Comparison of ENCODE assay signal across 8 cellular contexts in the genomic region with DNA sequence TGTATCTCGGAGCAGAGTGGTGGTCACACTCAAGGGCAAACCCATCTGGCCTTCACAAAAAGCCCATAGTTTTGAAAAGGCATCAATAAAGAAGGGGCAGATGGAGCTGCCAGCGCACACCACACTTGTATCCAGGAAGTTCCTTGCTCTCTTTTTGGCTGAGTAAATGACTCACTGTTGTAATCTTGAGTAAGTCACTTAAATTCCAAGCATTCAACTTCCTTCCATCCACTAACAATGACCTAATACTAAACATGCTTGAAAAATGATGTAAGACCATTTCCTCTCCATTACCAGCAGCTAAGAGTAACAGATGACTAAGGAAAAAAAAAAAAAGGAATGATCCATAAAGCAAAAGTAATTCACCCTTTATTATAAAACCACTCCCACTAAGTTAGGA. TPM values are rescaled to one million over a fixed set of nuclear protein-coding genes. Genes with fewer than 3 reads are reported as not detected.
DNase-seq lines count a peak whose midpoint lies in the region; ATAC-seq, FAIRE-seq and TF ChIP-seq lines count a peak whose summit lies in the region.

No MANE protein-coding gene starts in this region.

- POLR2A ChIA-PET in A549 (lab: Yijun Ruan, JAX) (interaction anchor here (0.6 to 2.5 kb wide), 8 partner anchors 9 to 197 kb away, joined by 3 to 56 read pairs (median 3); partner anchors contain the start of gene USP53), MCF 10A (lab: Yijun Ruan, JAX) (interaction anchor here (0.6 to 2.7 kb wide), 14 partner anchors 9 to 351 kb away, joined by 3 to 82 read pairs (median 8); partner anchors contain the start of gene USP53)

- H3K36me3 Mint-ChIP-seq in MCF 10A (ENCODE audit: insufficient read depth, unreplicated experiment), result no peaks in the 10 kb centered on the region

- TF ChIP-seq CTCF in A549 (IDR thresholded peaks at IDR 0.05) (no peak), MCF 10A (IDR thresholded peaks at IDR 0.05; ENCODE audit: unreplicated experiment) (no peak)

- H3K4me1 Mint-ChIP-seq in MCF 10A (ENCODE audit: insufficient read depth, unreplicated experiment), result peaks cover 35% of the 10 kb centered on the region

- intact Hi-C loops in MCF 10A (cut with micrococcal nuclease), result loop anchor here (1.0 to 10.0 kb wide), 3 partner anchors 10 to 118 kb away; partner anchors contain the start of gene USP53

- ATAC-seq in A549 (peak; percentile 97 to 99), GM19463 (IDR thresholded peaks at IDR 0.05; ENCODE audit: unreplicated experiment) (no peak), HG03108 (IDR thresholded peaks at IDR 0.05; ENCODE audit: unreplicated experiment) (no peak)

- peak overlapping the region; percentile 91 to 99 for H3K27ac ChIP-seq in A549

- peak; percentile 69 to 96 for DNase-seq in A549 (ENCODE audit: low read depth in 1 of 2, low spot score in 1 of 2)
- peak; percentile 86 to 92 for DNase-seq in Kasumi-1 (lab: John Stamatoyannopoulos, UW)
- DNase-seq in MCF 10A (ENCODE audit: unreplicated experiment), result peak; percentile 93
- DNase-seq in kidney glomerular epithelial cell (lab: John Stamatoyannopoulos, UW), result peak; percentile 99
- no peak for DNase-seq in central memory CD4-positive, alpha-beta T cell
- no peak for DNase-seq in NCI-H2171 (lab: John Stamatoyannopoulos, UW)

- peak; percentile 66 to 85; a peak in 4 of 5 replicates for TF ChIP-seq EP300 in A549 (IDR thresholded peaks at IDR 0.05)

- peaks cover 64% of the 10 kb centered on the region for H3K4me1 ChIP-seq in A549

- WGBS in A549 (ENCODE audit: missing lambda C conversion rate), result 0% methylated on average over 2 of the region's 2 CpGs

- TF ChIP-seq POLR2A in A549 (IDR thresholded peaks at IDR 0.05; ENCODE audit: low read length), result no peak

- H3K27ac Mint-ChIP-seq in MCF 10A (ENCODE audit: low read depth, unreplicated experiment), result peak overlapping the region; percentile 89

- H3K9me3 ChIP-seq in A549, result 0 out of 3 replicates have a peak, but pooled peaks cover 3% of the 10 kb centered on the region

- FAIRE-seq in A549 (lab: Jason Lieb, UNC), result peak; percentile 98

- H3K4me3 Mint-ChIP-seq in MCF 10A (ENCODE audit: unreplicated experiment), result peak overlapping the region; percentile 43

- CTCF ChIA-PET in A549 (lab: Yijun Ruan, JAX) (interaction anchor here (1.0 to 2.3 kb wide), 5 partner anchors 9 to 110 kb away, joined by 4 to 10 read pairs (median 4); no protein-coding TSS in a partner anchor), MCF 10A (lab: Yijun Ruan, JAX) (interaction anchor here (0.6 to 1.3 kb wide), 12 partner anchors 12 to 134 kb away, joined by 3 to 10 read pairs (median 4); partner anchors contain the start of gene MYOZ2)

- peak overlapping the region; percentile 90 for H3K4me2 ChIP-seq in A549

- TF ChIP-seq RAD21 in A549 (conservative IDR thresholded peaks at IDR 0.05 in 1 of 2, IDR thresholded peaks at IDR 0.05 in 1 of 2), result no peak

- no peak overlapping the region for H3K4me3 ChIP-seq in A549

- no TSS peak for BruUV-seq in MCF 10A (replicated peaks; lab: Mats Ljungman, UMichigan)

- no peaks in the 10 kb centered on the region for H3K27me3 Mint-ChIP-seq in MCF 10A (ENCODE audit: insufficient read depth, unreplicated experiment)

- no peaks in the 10 kb centered on the region for H3K9me3 Mint-ChIP-seq in MCF 10A (ENCODE audit: unreplicated experiment)

TF ChIP-seq in A549, 52 proteins besides CTCF, POLR2A, EP300 and RAD21:
- TF ChIP-seq CEBPB (IDR thresholded peaks at IDR 0.05) (peak; percentile 81 to 91), BHLHE40 (IDR thresholded peaks at IDR 0.05; ENCODE audit: low read depth, low read length) (no peak), GATA3 (IDR thresholded peaks at IDR 0.05; ENCODE audit: borderline replicate concordance) (peak; percentile 82), EHF (CRISPR knock-in tag; IDR thresholded peaks at IDR 0.05) (peak; percentile 27; the same call in 1 of the 2 replicates), TFCP2L1 (CRISPR knock-in tag; IDR thresholded peaks at IDR 0.05) (no peak), JUN (IDR thresholded peaks at IDR 0.05) (peak; percentile 74 to 93), NR3C1 (IDR thresholded peaks at IDR 0.05) (no peak), RFX5 (IDR thresholded peaks at IDR 0.05) (peak; percentile 62; the same call in 1 of the 2 replicates), HOXB5 (CRISPR knock-in tag; IDR thresholded peaks at IDR 0.05) (no peak), ZNF302 (CRISPR knock-in tag; IDR thresholded peaks at IDR 0.05) (no peak), MAFK (IDR thresholded peaks at IDR 0.05; ENCODE audit: partially characterized antibody) (peak; percentile 90), MYC (IDR thresholded peaks at IDR 0.05; ENCODE audit: borderline replicate concordance, low read length) (no peak), ESRRA (IDR thresholded peaks at IDR 0.05; ENCODE audit: borderline replicate concordance, low read length) (no peak), BCL3 (IDR thresholded peaks at IDR 0.05) (peak; percentile 77; the same call in 2 of the 3 replicates), JUNB (IDR thresholded peaks at IDR 0.05) (peak; percentile 92), HES2 (IDR thresholded peaks at IDR 0.05) (peak; percentile 57; the same call in 1 of the 2 replicates), SMC3 (IDR thresholded peaks at IDR 0.05) (peak; percentile 35; the same call in 1 of the 3 replicates), RCOR1 (IDR thresholded peaks at IDR 0.05; ENCODE audit: low read depth, low read length) (no peak), TP53 (CRISPR knock-in tag; IDR thresholded peaks at IDR 0.05) (no peak), USF2 (IDR thresholded peaks at IDR 0.05) (no peak), FOSL2 (IDR thresholded peaks at IDR 0.05) (peak; percentile 89), FOSL2 (CRISPR knock-in tag; IDR thresholded peaks at IDR 0.05) (peak; percentile 97), HOXA7 (CRISPR knock-in tag; IDR thresholded peaks at IDR 0.05) (no peak)
- TF ChIP-seq, protein P1, sequence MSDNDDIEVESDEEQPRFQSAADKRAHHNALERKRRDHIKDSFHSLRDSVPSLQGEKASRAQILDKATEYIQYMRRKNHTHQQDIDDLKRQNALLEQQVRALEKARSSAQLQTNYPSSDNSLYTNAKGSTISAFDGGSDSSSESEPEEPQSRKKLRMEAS (IDR thresholded peaks at IDR 0.05), result peak; percentile 43; the same call in 1 of the 2 replicates

RNA-seq across cellular contexts. Expression of gene MYOZ2, which starts 32.4 kb away (rescaled TPM):
- polyA plus RNA-seq in A549 (2011; rRNA removed) (not detected in 2 replicates), A549 (2017; fragmentation: RNase III; extraction: RNeasy Plus Mini Kit Qiagen cat#74134 plus additional on column Dnase treatment) (not detected in 3 replicates)
- not detected in 2 replicates for polyA plus RNA-seq in A549 (2012; cell fraction: cytosol; rRNA removed)
- not detected in 2 replicates for polyA plus RNA-seq in A549 (2012; cell fraction: nucleus; rRNA removed)
- polyA minus RNA-seq in A549 (2011; rRNA and poly(A)+ RNA removed), result not detected in 2 replicates
- total RNA-seq in MCF 10A (2022), result not detected in 2 replicates

Comparison
In these comparisons a context has a peak if more than half of its experiments do, and no peak if none do; other contexts are left out.
1. ATAC-seq: peak in A549 (2 of 2); none in GM19463 (single experiment) and HG03108 (single experiment).
2. DNase-seq: peak in A549 (2 of 2), Kasumi-1 (2 of 2), MCF 10A (single experiment) and kidney glomerular epithelial cell (single experiment); none in central memory CD4-positive, alpha-beta T cell (single experiment) and NCI-H2171 (single experiment).